22 cellular contexts compared by ENCODE assay signal in the genomic region with DNA sequence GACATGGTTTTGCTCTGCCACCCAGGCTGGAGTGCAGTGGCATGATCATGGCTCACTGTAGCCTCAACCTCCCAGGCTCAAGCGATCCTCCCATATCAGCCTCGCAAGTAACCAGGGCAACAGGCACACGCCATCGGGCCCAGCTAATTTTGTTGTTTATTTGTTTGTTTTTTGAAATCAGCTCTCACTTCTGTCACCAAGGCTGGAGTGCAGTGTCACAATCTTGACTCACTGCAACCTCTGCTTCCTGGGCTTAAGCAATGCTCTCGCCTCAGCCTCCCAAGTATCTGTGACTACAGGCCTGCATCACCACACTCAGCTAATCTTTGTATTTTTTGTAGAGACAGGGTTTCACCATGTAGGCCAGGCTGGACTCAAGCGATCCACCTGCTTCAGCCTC. TPM values are rescaled to one million over a fixed set of nuclear protein-coding genes. Genes with fewer than 3 reads are reported as not detected.
DNase-seq lines count a peak whose midpoint lies in the region; ATAC-seq, FAIRE-seq and TF ChIP-seq lines count a peak whose summit lies in the region.
"Had no signal": no experiment of that assay in that cellular context is flagged by ENCODE, and none has a peak within 500 bp of the region (broad histone marks: within the 10 kb centered on the region; RNA-seq: fewer than 3 reads in every experiment).

No MANE protein-coding gene starts in this region.

- no peak overlapping the region for H3K23ac ChIP-seq in trophoblast cell (ENCODE audit: low read length)

- H3K4ac ChIP-seq in trophoblast cell (ENCODE audit: low read depth, low read length) = no peak overlapping the region

- H2BK120ac ChIP-seq in trophoblast cell (ENCODE audit: insufficient read depth, low read length, poor library complexity) = no peak overlapping the region

- intact Hi-C loops in pancreas (cut with DNase I) = no loop called here

- ATAC-seq in pancreas = no peak
- ATAC-seq in activated CD8-positive, alpha-beta memory T cell treated with anti-CD3 and anti-CD28 coated beads, Interleukin-2, amount 10 ng/mL, durations not matched to agents 7 days and 5 days = no peak

- H3K9me3 ChIP-seq in trophoblast cell (ENCODE audit: insufficient read depth, low read depth, low read length) (peaks cover 6% of the 10 kb centered on the region), pancreas (no peaks in the 10 kb centered on the region)
- H3K9me3 ChIP-seq: BE2C, HAP-1 had no signal

- H3K9ac ChIP-seq in trophoblast cell (ENCODE audit: low read length) = no peak overlapping the region
- H3K9ac ChIP-seq: GM23248 had no signal

- H3K4me1 Mint-ChIP-seq in activated CD8-positive, alpha-beta memory T cell treated with anti-CD3 and anti-CD28 coated beads, Interleukin-2, amount 10 ng/mL, durations not matched to agents 7 days and 5 days = peaks cover 2% of the 10 kb centered on the region
- H3K4me1 Mint-ChIP-seq: CD4-positive, CD25-positive, alpha-beta regulatory T cell; CD8-positive, alpha-beta memory T cell had no signal

- H4K8ac ChIP-seq in trophoblast cell (ENCODE audit: low read depth, low read length) = no peak overlapping the region

- no peaks in the 10 kb centered on the region for H3K79me1 ChIP-seq in trophoblast cell (ENCODE audit: low read length)

- H2AK5ac ChIP-seq in trophoblast cell (ENCODE audit: low read length) = no peak overlapping the region

- H3K27ac ChIP-seq in trophoblast cell (ENCODE audit: low read depth, low read length) = no peak overlapping the region
- no peak overlapping the region for H3K27ac ChIP-seq in pancreas
- H3K27ac ChIP-seq: GM23248 had no signal

- H3K4me3 ChIP-seq in bronchial epithelial cell (ENCODE audit: low read depth, low read length) (no peak overlapping the region), trophoblast cell (ENCODE audit: low read depth, low read length) (no peak overlapping the region), pancreas (no peak overlapping the region)
- H3K4me3 ChIP-seq: GM23248, HAP-1 had no signal

- H3K36me3 ChIP-seq in bronchial epithelial cell (ENCODE audit: control insufficient read depth, insufficient read depth, low read length) (no peaks in the 10 kb centered on the region), trophoblast cell (ENCODE audit: control insufficient read depth in 1 of 2, insufficient read depth in 2 of 2, low read length in 2 of 2) (no peaks in the 10 kb centered on the region), pancreas (peaks cover 0 to 10% (median 0%) of the 10 kb centered on the region in 3 donors)
- H3K36me3 ChIP-seq: BE2C had no signal

- H3K4me3 Mint-ChIP-seq in activated CD8-positive, alpha-beta memory T cell treated with anti-CD3 and anti-CD28 coated beads, Interleukin-2, amount 10 ng/mL, durations not matched to agents 7 days and 5 days = no peak overlapping the region
- H3K4me3 Mint-ChIP-seq: CD8-positive, alpha-beta memory T cell had no signal

- TF ChIP-seq CTCF in bronchial epithelial cell (IDR thresholded peaks at IDR 0.05; ENCODE audit: insufficient read depth, low read length, severe bottlenecking) = no peak
- no peak for TF ChIP-seq CTCF in pancreas (IDR thresholded peaks at IDR 0.05)

- H3K4me2 ChIP-seq in trophoblast cell (ENCODE audit: low read length) = no peak overlapping the region

- no peaks in the 10 kb centered on the region for H3K79me2 ChIP-seq in trophoblast cell (ENCODE audit: control insufficient read depth, insufficient read depth, low read length, poor library complexity)

- H3K27me3 Mint-ChIP-seq in activated CD8-positive, alpha-beta memory T cell treated with anti-CD3 and anti-CD28 coated beads, Interleukin-2, amount 10 ng/mL, durations not matched to agents 7 days and 5 days = no peaks in the 10 kb centered on the region
- H3K27me3 Mint-ChIP-seq: CD4-positive, CD25-positive, alpha-beta regulatory T cell; CD8-positive, alpha-beta memory T cell had no signal

- no peak overlapping the region for H3K27ac Mint-ChIP-seq in activated CD8-positive, alpha-beta memory T cell treated with anti-CD3 and anti-CD28 coated beads, Interleukin-2, amount 10 ng/mL, durations not matched to agents 7 days and 5 days
- H3K27ac Mint-ChIP-seq: CD4-positive, CD25-positive, alpha-beta regulatory T cell had no signal

- H3K36me3 Mint-ChIP-seq in activated CD8-positive, alpha-beta memory T cell treated with anti-CD3 and anti-CD28 coated beads, Interleukin-2, amount 10 ng/mL, durations not matched to agents 7 days and 5 days = peaks cover 11% of the 10 kb centered on the region

- no peak overlapping the region for H2AFZ ChIP-seq in trophoblast cell (ENCODE audit: insufficient read depth, low read length, poor library complexity)
- H2AFZ ChIP-seq: GM23248 had no signal

- FAIRE-seq in bronchial epithelial cell (lab: Jason Lieb, UNC) (peak; percentile 28), pancreas (lab: Jason Lieb, UNC) (no peak)
- FAIRE-seq: A204.1, GM12891, GM18507 had no signal

- no peak overlapping the region for H3K14ac ChIP-seq in trophoblast cell (ENCODE audit: low read length)

- H3K4me1 ChIP-seq in trophoblast cell (ENCODE audit: control insufficient read depth in 1 of 2, insufficient read depth in 2 of 2, low read length in 2 of 2) (no peaks in the 10 kb centered on the region), pancreas (no peaks in the 10 kb centered on the region)
- H3K4me1 ChIP-seq: BE2C, HAP-1 had no signal

- H3K27me3 ChIP-seq in bronchial epithelial cell (ENCODE audit: control insufficient read depth, insufficient read depth, low read length) = no peaks in the 10 kb centered on the region
- no peaks in the 10 kb centered on the region for H3K27me3 ChIP-seq in trophoblast cell (ENCODE audit: insufficient read depth, low read length)
- H3K27me3 ChIP-seq in pancreas = no peaks in the 10 kb centered on the region
- H3K27me3 ChIP-seq: BE2C had no signal

- peak; percentile 10 for DNase-seq in MV-4-11 (lab: John Stamatoyannopoulos, UW)
- DNase-seq in NCI-H460 (ENCODE audit: extremely low read depth, low read depth) = peak; percentile 4
- no peak for DNase-seq in bronchial epithelial cell (ENCODE audit: low read depth)
- DNase-seq in trophoblast cell = peak; percentile 61 to 80
- no peak for DNase-seq in pancreas
- no peak for DNase-seq in OCI-M1 (lab: John Stamatoyannopoulos, UW)
- DNase-seq in activated CD8-positive, alpha-beta memory T cell treated with anti-CD3 and anti-CD28 coated beads, Interleukin-2, amount 10 ng/mL, durations not matched to agents 7 days and 5 days = no peak
- DNase-seq: ACHN; BE2C; C1 segment of cervical spinal cord; CD4-positive, CD25-positive, alpha-beta regulatory T cell; CD8-positive, alpha-beta memory T cell; COR-L47; DMS 273 treated with DMSO at 0.1 percent for 48 hours; DMS53; DND-41; EL; GM23248 had no signal

- no CpG with 5 or more reads among the region's 6 CpGs for WGBS in trophoblast cell (ENCODE audit: extremely low coverage, insufficient coverage, insufficient read length)
- WGBS in pancreas, 2 donors = 88 to 97% methylated on average over 6 of the region's 6 CpGs

- no peak overlapping the region for H4K12ac ChIP-seq in trophoblast cell (ENCODE audit: low read depth, low read length)

- CTCF ChIA-PET in activated CD8-positive, alpha-beta memory T cell treated with anti-CD3 and anti-CD28 coated beads, Interleukin-2, amount 10 ng/mL, durations not matched to agents 7 days and 5 days (lab: Charles Lee) = no interaction called here

- H3K9me3 Mint-ChIP-seq in activated CD8-positive, alpha-beta memory T cell treated with anti-CD3 and anti-CD28 coated beads, Interleukin-2, amount 10 ng/mL, durations not matched to agents 7 days and 5 days (ENCODE audit: low read depth) = peaks cover 5% of the 10 kb centered on the region
- H3K9me3 Mint-ChIP-seq: CD8-positive, alpha-beta memory T cell had no signal

- H3K18ac ChIP-seq in trophoblast cell (ENCODE audit: low read length) = no peak overlapping the region

- no peak overlapping the region for H2BK12ac ChIP-seq in trophoblast cell (ENCODE audit: low read length)

- no peak overlapping the region for H2BK5ac ChIP-seq in trophoblast cell (ENCODE audit: low read depth, low read length, poor library complexity)

- H4K91ac ChIP-seq in trophoblast cell (ENCODE audit: low read depth, low read length) = no peak overlapping the region

RNA-seq across cellular contexts. Expression of a gene that starts 26.3 kb away (rescaled TPM):
- total RNA-seq in NCI-H460 (2014; rRNA removed; shearing (Covaris generic)) = 0.79 and 0.81 TPM in 2 replicates
- 0.21 and 2.7 TPM in 2 replicates for polyA plus RNA-seq in NCI-H460 (2014; cell fraction: nucleus; rRNA removed)
- total RNA-seq in bronchial epithelial cell = 0.13 and 0.26 TPM in 2 replicates
- polyA plus RNA-seq in trophoblast cell (2013) = 1.2 and 1.5 TPM in 2 replicates
- 1 to 10 TPM; 1.6 to 4.4 (median 2.4) TPM for total RNA-seq in pancreas
- polyA plus RNA-seq in pancreas = 1 to 10 TPM in 1 of 2 donors, under 1 TPM in 1; 0.91 to 2.3 TPM
- under 1 TPM; 0.26 to 0.58 TPM for total RNA-seq in activated CD8-positive, alpha-beta memory T cell treated with anti-CD3 and anti-CD28 coated beads, Interleukin-2, amount 10 ng/mL, durations not matched to agents 7 days and 5 days
- total RNA-seq: CD8-positive, alpha-beta memory T cell; GM23248 had no signal
- polyA plus RNA-seq: CD8-positive, alpha-beta memory T cell; GM23248 had no signal

RNA-seq across cellular contexts. Expression of a gene that starts 35.0 kb away (rescaled TPM):
- total RNA-seq in NCI-H460 (2014; rRNA removed; shearing (Covaris generic)) = 10.8 and 11.1 TPM in 2 replicates
- polyA plus RNA-seq in NCI-H460 (2014; cell fraction: nucleus; rRNA removed) = 1.6 and 5.0 TPM in 2 replicates
- total RNA-seq in bronchial epithelial cell = 1.6 and 2.6 TPM in 2 replicates
- 0.77 and 1.0 TPM in 2 replicates for polyA plus RNA-seq in trophoblast cell (2013)
- 1 to 10 TPM; 1.7 to 3.9 (median 3.3) TPM for total RNA-seq in pancreas
- polyA plus RNA-seq in pancreas = 1 to 10 TPM; 1.5 to 5.7 TPM
- 1 to 10 TPM; 1.1 to 1.3 TPM for total RNA-seq in activated CD8-positive, alpha-beta memory T cell treated with anti-CD3 and anti-CD28 coated beads, Interleukin-2, amount 10 ng/mL, durations not matched to agents 7 days and 5 days

Comparison
In these comparisons a context has a peak if more than half of its experiments do, and no peak if none do; other contexts are left out.
1. DNase-seq: peak in MV-4-11 (single experiment), NCI-H460 (single experiment) and trophoblast cell (2 of 2); none in bronchial epithelial cell (single experiment), pancreas (0 of 6), OCI-M1 (single experiment) and activated CD8-positive, alpha-beta memory T cell treated with anti-CD3 and anti-CD28 coated beads, Interleukin-2, amount 10 ng/mL, durations not matched to agents 7 days and 5 days (single experiment).